In the genomic region with DNA sequence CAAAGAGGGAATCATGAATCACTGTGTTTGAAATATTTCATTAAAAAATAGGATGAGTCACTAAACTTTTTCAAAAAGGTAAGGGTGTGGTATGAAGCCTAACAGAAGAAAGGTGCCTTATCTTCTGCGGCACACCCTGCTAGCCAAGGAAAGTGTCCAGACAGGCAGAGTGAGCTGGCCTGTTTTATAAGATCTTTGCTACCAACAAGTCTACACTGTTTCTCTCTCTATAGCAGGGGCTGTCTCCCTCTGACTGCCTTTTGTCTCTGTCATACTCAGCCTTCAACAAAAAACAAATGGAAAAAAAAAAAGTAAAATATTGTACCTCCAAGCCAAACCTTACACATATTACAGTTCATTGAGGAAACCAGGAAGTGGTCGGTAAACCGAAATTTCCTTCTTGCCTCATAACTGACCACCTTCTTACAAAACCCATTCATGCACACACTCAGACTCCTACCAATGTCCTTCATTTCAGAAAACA, we compare ENCODE assay signal across 11 cellular contexts. TPM values are rescaled to one million over a fixed set of nuclear protein-coding genes. Genes with fewer than 3 reads are reported as not detected.
DNase-seq lines count a peak whose midpoint lies in the region; ATAC-seq and TF ChIP-seq lines count a peak whose summit lies in the region.
"Had no signal": no experiment of that assay in that cellular context is flagged by ENCODE, and none has a peak within 500 bp of the region (broad histone marks: within the 10 kb centered on the region; RNA-seq: fewer than 3 reads in every experiment).

No MANE protein-coding gene starts in this region.

- H3K9me3 ChIP-seq in smooth muscle cell (replicated peaks; ENCODE audit: low read depth): no peaks in the 10 kb centered on the region

- WGBS in smooth muscle cell (ENCODE audit: low lambda C conversion rate): 81% methylated on average over 3 of the region's 3 CpGs

- H3K4me3 Mint-ChIP-seq in central memory CD8-positive, alpha-beta T cell: no peak overlapping the region
- H3K4me3 Mint-ChIP-seq: activated naive CD4-positive, alpha-beta T cell treated with anti-CD3 and anti-CD28 coated beads, Interleukin-2, amount 10 ng/mL, durations not matched to agents 7 days and 5 days had no signal

- H3K79me2 ChIP-seq in smooth muscle cell (ENCODE audit: low read depth): peaks cover 31% of the 10 kb centered on the region

- H3K4me1 ChIP-seq in smooth muscle cell (ENCODE audit: low read depth): no peaks in the 10 kb centered on the region

- H3K27me3 ChIP-seq in smooth muscle cell (ENCODE audit: low read depth): no peaks in the 10 kb centered on the region

- peaks cover 3% of the 10 kb centered on the region for H3F3A ChIP-seq in smooth muscle cell (ENCODE audit: low read depth)

- peak overlapping the region; percentile 41 for H3K27ac Mint-ChIP-seq in central memory CD8-positive, alpha-beta T cell (ENCODE audit: low read depth)
- H3K27ac Mint-ChIP-seq: activated naive CD4-positive, alpha-beta T cell treated with anti-CD3 and anti-CD28 coated beads, Interleukin-2, amount 10 ng/mL, durations not matched to agents 7 days and 5 days; progenitor cell of endocrine pancreas had no signal

- H3K27ac ChIP-seq in smooth muscle cell (ENCODE audit: low read depth) (peak overlapping the region; percentile 71), coronary artery (no peak overlapping the region)

- no peak overlapping the region for H3K4me2 ChIP-seq in smooth muscle cell

- H3K36me3 ChIP-seq in smooth muscle cell (ENCODE audit: low read depth): no peaks in the 10 kb centered on the region

- H3K9ac ChIP-seq in smooth muscle cell (ENCODE audit: low read depth): peak overlapping the region; percentile 1

- H3K4me3 ChIP-seq in smooth muscle cell (no peak overlapping the region), coronary artery (no peak overlapping the region)

- ATAC-seq in GM19452 (IDR thresholded peaks at IDR 0.05; ENCODE audit: unreplicated experiment) (peak; percentile 48), GM18517 (IDR thresholded peaks at IDR 0.05; ENCODE audit: unreplicated experiment) (no peak), HG03175 (IDR thresholded peaks at IDR 0.05; ENCODE audit: unreplicated experiment) (no peak)
- ATAC-seq in central memory CD8-positive, alpha-beta T cell (replicated peaks; ENCODE audit: extremely low read depth, poor library complexity, severe bottlenecking): no peak
- ATAC-seq: HepG2 had no signal

- TF ChIP-seq CTCF in smooth muscle cell (IDR thresholded peaks at IDR 0.05; ENCODE audit: borderline replicate concordance, insufficient read depth, poor library complexity, severe bottlenecking) (no peak), coronary artery (IDR thresholded peaks at IDR 0.05) (no peak)

- H4K20me1 ChIP-seq in smooth muscle cell (ENCODE audit: low read depth): peaks cover 79% of the 10 kb centered on the region

- peaks cover 80% of the 10 kb centered on the region for H3K4me1 Mint-ChIP-seq in central memory CD8-positive, alpha-beta T cell

- H3K27me3 Mint-ChIP-seq in central memory CD8-positive, alpha-beta T cell: no peaks in the 10 kb centered on the region
- H3K27me3 Mint-ChIP-seq: activated naive CD4-positive, alpha-beta T cell treated with anti-CD3 and anti-CD28 coated beads, Interleukin-2, amount 10 ng/mL, durations not matched to agents 7 days and 5 days; progenitor cell of endocrine pancreas had no signal

- DNase-seq in NOMO-1 treated with DMSO at 0.1 percent for 48 hours (lab: John Stamatoyannopoulos, UW; ENCODE audit: unreplicated experiment) (peak; percentile 91), smooth muscle cell (lab: John Stamatoyannopoulos, UW; ENCODE audit: unreplicated experiment) (no peak), coronary artery (ENCODE audit: low spot score) (no peak), NCI-H1417 (lab: John Stamatoyannopoulos, UW) (no peak)
- no peak for DNase-seq in central memory CD8-positive, alpha-beta T cell (ENCODE audit: low spot score in 2 of 2)
- DNase-seq: activated naive CD4-positive, alpha-beta T cell treated with anti-CD3 and anti-CD28 coated beads, Interleukin-2, amount 10 ng/mL, durations not matched to agents 7 days and 5 days had no signal

- H2AFZ ChIP-seq in smooth muscle cell (ENCODE audit: low read depth): no peak overlapping the region

- peaks cover 2% of the 10 kb centered on the region for H3K36me3 Mint-ChIP-seq in central memory CD8-positive, alpha-beta T cell (ENCODE audit: insufficient read depth)

- no peaks in the 10 kb centered on the region for H3K9me3 Mint-ChIP-seq in central memory CD8-positive, alpha-beta T cell
- H3K9me3 Mint-ChIP-seq: activated naive CD4-positive, alpha-beta T cell treated with anti-CD3 and anti-CD28 coated beads, Interleukin-2, amount 10 ng/mL, durations not matched to agents 7 days and 5 days had no signal

RNA-seq across cellular contexts. Expression of a gene that starts 9.1 kb away (rescaled TPM):
- 38.2 and 63.7 TPM in 2 replicates for total RNA-seq in smooth muscle cell
- 34.8 and 40.5 TPM in 2 replicates for polyA plus RNA-seq in smooth muscle cell

RNA-seq across cellular contexts. Expression of a gene that starts 9.2 kb away (rescaled TPM):
- 42.2 and 48.7 TPM in 2 replicates for total RNA-seq in smooth muscle cell
- 49.0 and 61.2 TPM in 2 replicates for polyA plus RNA-seq in smooth muscle cell

RNA-seq across cellular contexts. Expression of a gene that starts 59.3 kb away (rescaled TPM):
- total RNA-seq in smooth muscle cell: not detected in 2 replicates
- polyA plus RNA-seq in smooth muscle cell: 0.58 TPM in 1 of 2 replicates, not detected in the other
- total RNA-seq: HepG2, progenitor cell of endocrine pancreas had no signal
